ENCODE assay signal across 12 cellular contexts in the genomic region with DNA sequence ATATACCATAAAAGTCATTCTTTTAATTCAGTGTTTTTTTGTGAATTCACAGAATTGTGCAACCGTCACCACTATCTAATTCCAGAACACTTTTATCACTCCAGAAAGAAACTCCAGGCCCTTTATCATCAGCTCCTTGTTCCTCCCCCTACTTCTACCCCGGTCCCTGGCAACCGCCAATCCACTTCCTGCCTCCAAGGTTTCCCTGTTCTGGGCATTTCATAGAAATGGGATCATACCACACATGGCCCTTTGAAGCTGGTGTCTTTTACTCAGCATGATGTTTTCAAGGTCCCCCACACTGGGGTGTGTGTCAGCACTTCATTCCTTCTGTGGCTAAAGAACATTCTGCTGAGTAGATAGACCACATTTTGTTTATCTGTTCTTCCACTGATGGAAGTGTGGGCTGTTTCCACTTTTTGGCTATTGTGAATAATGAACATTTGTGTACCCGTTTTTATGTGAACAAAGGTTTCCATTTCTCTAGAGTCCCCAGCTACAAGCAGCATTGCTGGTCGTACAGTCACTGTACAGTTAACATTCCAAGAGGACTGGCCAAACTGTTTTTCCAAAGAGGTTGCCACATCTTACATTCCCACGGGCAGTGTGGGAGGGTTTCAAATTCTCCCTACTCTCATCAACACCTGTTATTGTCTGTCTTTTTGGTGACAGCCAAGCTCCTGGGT.
DNase-seq lines count a peak whose midpoint lies in the region; FAIRE-seq and TF ChIP-seq lines count a peak whose summit lies in the region.
"Had no signal": no experiment of that assay in that cellular context is flagged by ENCODE, and none has a peak within 500 bp of the region (broad histone marks: within the 10 kb centered on the region; RNA-seq: fewer than 3 reads in every experiment).

No MANE protein-coding gene starts in this region.

- WGBS in liver = 61% methylated on average over 6 of the region's 6 CpGs
- WGBS in neuronal stem cell (ENCODE audit: extremely low coverage in 2 of 2, insufficient read length in 2 of 2, insufficient replicate concordance in 1 of 2), 2 donors = no CpG with 5 or more reads among the region's 6 CpGs

- H2BK12ac ChIP-seq in neuronal stem cell (ENCODE audit: low read length) = no peak overlapping the region

- H4K8ac ChIP-seq in neuronal stem cell (ENCODE audit: low read depth, low read length) = no peak overlapping the region

- no peak overlapping the region for H3K18ac ChIP-seq in neuronal stem cell (ENCODE audit: low read length)

- no peak overlapping the region for H3K23ac ChIP-seq in neuronal stem cell (ENCODE audit: low read depth, low read length, poor library complexity)

- H3K9me3 ChIP-seq in liver (ENCODE audit: control insufficient read depth in 4 of 4, low read length in 3 of 4) (no peaks in the 10 kb centered on the region), neuronal stem cell (replicated peaks in 1 of 2; ENCODE audit: control insufficient read depth in 2 of 2, insufficient read depth in 1 of 2, low read depth in 1 of 2, low read length in 2 of 2) (peaks cover 9 to 18% of the 10 kb centered on the region in 2 donors)

- H3K36me3 ChIP-seq in liver (ENCODE audit: control insufficient read depth in 4 of 4, insufficient read depth in 3 of 4, low read depth in 1 of 4, low read length in 3 of 4) (no peaks in the 10 kb centered on the region), neuronal stem cell (replicated peaks in 1 of 2; ENCODE audit: control insufficient read depth in 2 of 2, insufficient read depth in 2 of 2, low read length in 2 of 2) (no peaks in the 10 kb centered on the region)

- H3K27ac Mint-ChIP-seq in chondrocyte (ENCODE audit: unreplicated experiment) = peak overlapping the region; percentile 94

- H2BK15ac ChIP-seq in neuronal stem cell (ENCODE audit: low read length) = no peak overlapping the region

- no peak overlapping the region for H3K4ac ChIP-seq in neuronal stem cell (ENCODE audit: low read length)

- H3K9me3 Mint-ChIP-seq in chondrocyte (ENCODE audit: low read depth) = peaks cover 11% of the 10 kb centered on the region

- no peak for TF ChIP-seq RAD21 in liver (IDR thresholded peaks at IDR 0.05)

- peak overlapping the region; percentile 15 for H3K4me3 Mint-ChIP-seq in chondrocyte (ENCODE audit: unreplicated experiment)

- H2BK5ac ChIP-seq in neuronal stem cell (ENCODE audit: low read length) = no peak overlapping the region

- H3K4me1 ChIP-seq in liver (ENCODE audit: control insufficient read depth in 4 of 4, insufficient read depth in 4 of 4, low read length in 3 of 4) (no peaks in the 10 kb centered on the region), neuronal stem cell (ENCODE audit: control insufficient read depth in 2 of 2, insufficient read depth in 1 of 2, low read depth in 1 of 2, low read length in 2 of 2) (peaks cover 1 to 16% of the 10 kb centered on the region in 2 donors)

- H3K4me3 ChIP-seq in liver (ENCODE audit: low read depth in 1 of 3, low read length in 3 of 3) (no peak overlapping the region), neuronal stem cell (ENCODE audit: low read length in 2 of 2) (no peak overlapping the region)

- H3K27me3 ChIP-seq in liver (ENCODE audit: control insufficient read depth in 4 of 4, insufficient read depth in 4 of 4, low read length in 3 of 4) (no peaks in the 10 kb centered on the region), neuronal stem cell (ENCODE audit: control insufficient read depth in 3 of 3, insufficient read depth in 3 of 3, low read depth in 1 of 3, low read length in 3 of 3) (peaks cover 0 to 2% (median 0%) of the 10 kb centered on the region in 3 experiments)

- peaks cover 79% of the 10 kb centered on the region for H3K4me1 Mint-ChIP-seq in chondrocyte (ENCODE audit: low read depth)

- no peaks in the 10 kb centered on the region for H3K79me1 ChIP-seq in neuronal stem cell (ENCODE audit: low read depth, low read length)

- H2AFZ ChIP-seq in neuronal stem cell (ENCODE audit: low read length) = no peak overlapping the region

- H3K27ac ChIP-seq in liver (ENCODE audit: low read depth in 1 of 2, low read length in 2 of 2) = no peak overlapping the region
- H3K27ac ChIP-seq in neuronal stem cell (replicated peaks; ENCODE audit: low read length) = no peak overlapping the region

- no peaks in the 10 kb centered on the region for H3K36me3 Mint-ChIP-seq in chondrocyte (ENCODE audit: low read depth)

- no peak overlapping the region for H2AK5ac ChIP-seq in neuronal stem cell (ENCODE audit: low read depth, low read length)

- peak; percentile 82 for FAIRE-seq in HTR-8/SVneo (lab: Jason Lieb, UNC)
- FAIRE-seq: keratinocyte, small intestine, TTC549 had no signal

- no peak overlapping the region for H3K4me2 ChIP-seq in neuronal stem cell (ENCODE audit: insufficient read depth, low read length, poor library complexity, severe bottlenecking)

- H3K27me3 Mint-ChIP-seq in chondrocyte (ENCODE audit: low read depth) = no peaks in the 10 kb centered on the region

- TF ChIP-seq CTCF in chondrocyte (IDR thresholded peaks at IDR 0.05) (no peak), liver (IDR thresholded peaks at IDR 0.05; ENCODE audit: low read depth, low read length, missing input control) (no peak)

- H3K14ac ChIP-seq in neuronal stem cell (ENCODE audit: low read length) = no peak overlapping the region

- no peak overlapping the region for H2BK120ac ChIP-seq in neuronal stem cell (ENCODE audit: low read depth, low read length)

- H4K91ac ChIP-seq in neuronal stem cell (ENCODE audit: low read depth, low read length, poor library complexity) = no peak overlapping the region

- DNase-seq in A172 (ENCODE audit: low spot score) (peak; percentile 84), HTR-8/SVneo (ENCODE audit: insufficient read length, low spot score) (peak; percentile 63), chondrocyte (ENCODE audit: low spot score) (peak; percentile 59), NCI-H526 (lab: John Stamatoyannopoulos, UW) (no peak), NCI-H69 (lab: John Stamatoyannopoulos, UW) (no peak), neuronal stem cell (ENCODE audit: low spot score) (no peak)
- DNase-seq in activated CD8-positive, alpha-beta memory T cell treated with anti-CD3 and anti-CD28 coated beads, Interleukin-2, amount 50 U/mL, for 4 hours = no peak
- DNase-seq: AML-193, small intestine had no signal

- no peak overlapping the region for H3K9ac ChIP-seq in liver (ENCODE audit: low read depth in 1 of 2, low read length in 2 of 2)
- no peak overlapping the region for H3K9ac ChIP-seq in neuronal stem cell (ENCODE audit: low read depth, low read length, poor library complexity)

TF ChIP-seq in liver, 16 proteins besides CTCF, POLR2A, EP300 and RAD21:
- peak; percentile 48 for TF ChIP-seq NR2F2 (IDR thresholded peaks at IDR 0.05)
- TF ChIP-seq HNF4A (conservative IDR thresholded peaks at IDR 0.05) = no peak
- no peak for TF ChIP-seq EGR1 (IDR thresholded peaks at IDR 0.05; ENCODE audit: low read depth in 2 of 2)
- TF ChIP-seq, protein P1, sequence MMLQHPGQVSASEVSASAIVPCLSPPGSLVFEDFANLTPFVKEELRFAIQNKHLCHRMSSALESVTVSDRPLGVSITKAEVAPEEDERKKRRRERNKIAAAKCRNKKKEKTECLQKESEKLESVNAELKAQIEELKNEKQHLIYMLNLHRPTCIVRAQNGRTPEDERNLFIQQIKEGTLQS (IDR thresholded peaks at IDR 0.05) = no peak
- no peak for TF ChIP-seq YY1 (IDR thresholded peaks at IDR 0.05)

Comparison
In these comparisons a context has a peak if more than half of its experiments do, and no peak if none do; other contexts are left out.
1. DNase-seq: peak in A172 (single experiment), HTR-8/SVneo (single experiment) and chondrocyte (single experiment); none in activated CD8-positive, alpha-beta memory T cell treated with anti-CD3 and anti-CD28 coated beads, Interleukin-2, amount 50 U/mL, for 4 hours (single experiment), NCI-H526 (0 of 2), NCI-H69 (single experiment) and neuronal stem cell (single experiment).